Comparison of ENCODE assay signal across 8 cellular contexts in the genomic region with DNA sequence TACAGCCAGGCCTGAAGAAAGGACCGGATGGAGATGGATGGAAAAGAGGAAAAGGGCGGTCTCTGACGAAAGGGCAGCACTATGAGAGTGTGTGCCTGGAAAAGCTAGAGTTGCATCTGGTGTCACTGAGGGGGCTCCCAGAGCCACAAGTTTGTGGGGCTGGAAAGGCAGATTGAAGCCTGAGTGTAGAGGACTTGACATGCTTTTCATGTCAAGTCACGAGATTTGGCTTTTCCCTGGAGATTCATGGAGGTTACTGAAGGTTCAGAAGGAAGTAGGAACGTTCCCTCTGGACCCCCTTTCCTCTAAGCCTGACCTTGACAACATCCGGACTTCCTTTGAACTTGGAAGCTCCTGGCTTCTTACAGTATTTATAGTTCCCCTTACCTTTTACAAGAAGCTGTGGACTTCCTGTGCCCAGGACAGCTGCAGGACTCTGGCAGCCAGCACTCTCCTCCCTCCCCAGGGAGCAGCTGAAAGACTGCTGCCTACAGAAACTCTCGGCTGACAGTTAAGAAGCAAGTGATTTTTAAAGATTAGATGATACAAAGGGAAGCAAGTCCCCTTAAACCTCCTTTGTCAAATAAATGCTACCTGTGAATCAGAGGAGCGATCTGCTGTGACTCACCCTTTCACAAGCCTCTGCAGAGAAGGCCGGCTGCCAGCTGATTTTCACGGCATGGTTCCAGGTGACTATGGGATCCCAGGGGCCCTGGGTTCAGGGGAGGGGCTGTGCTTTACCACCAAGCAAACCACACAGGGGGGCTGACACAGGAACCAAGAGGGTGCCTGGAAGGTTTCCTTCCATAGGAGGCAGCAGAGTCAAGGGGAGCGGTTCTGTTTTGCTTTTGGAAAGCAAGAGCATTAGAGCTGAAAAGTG.
DNase-seq lines count a peak whose midpoint lies in the region; TF ChIP-seq lines count a peak whose summit lies in the region.

No MANE protein-coding gene starts in this region.

- no peaks in the 10 kb centered on the region for H3K9me3 ChIP-seq in adrenal gland (replicated peaks in 1 of 3)

- peak in 2 of 6 experiments; percentile 18 to 33 for TF ChIP-seq CTCF in adrenal gland (IDR thresholded peaks at IDR 0.05)

- H3K4me3 ChIP-seq in H7 (ENCODE audit: insufficient read depth, low read depth, low read length), result no peak overlapping the region
- H3K4me3 ChIP-seq in adrenal gland, result no peak overlapping the region

- 32 to 38% (median 35%) methylated on average over 11 of the region's 11 CpGs for WGBS in adrenal gland, 4 donors

- H3K27ac ChIP-seq in adrenal gland, result peak overlapping the region in 1 of 5 donors; percentile 31

- TF ChIP-seq POLR2A in adrenal gland (IDR thresholded peaks at IDR 0.05), result no peak

- no peaks in the 10 kb centered on the region for H3K36me3 ChIP-seq in H7 (replicated peaks; ENCODE audit: control insufficient read depth, insufficient read depth, low read length)
- no peaks in the 10 kb centered on the region for H3K36me3 ChIP-seq in adrenal gland (replicated peaks in 1 of 2)

- H3K27me3 ChIP-seq in H7 (ENCODE audit: control insufficient read depth, insufficient read depth, low read length) (no peaks in the 10 kb centered on the region), adrenal gland (no peaks in the 10 kb centered on the region)

- peaks cover 8 to 14% of the 10 kb centered on the region in 2 donors for H3K4me1 ChIP-seq in adrenal gland (replicated peaks in 1 of 2)

- intact Hi-C loops in adrenal gland (cut with DNase I), result no loop called here

- DNase-seq in D341Med (ENCODE audit: low spot score) (peak; percentile 81), H7 (peak; percentile 53), NOMO-1 treated with DMSO at 0.1 percent for 48 hours (lab: John Stamatoyannopoulos, UW; ENCODE audit: unreplicated experiment) (peak; percentile 55), adrenal gland (peak; percentile 47 to 78 (median 63)), left kidney (ENCODE audit: low read depth, low spot score) (peak; percentile 55), amygdala (lab: John Stamatoyannopoulos, UW) (no peak), dedifferentiated amniotic fluid mesenchymal stem cell (ENCODE audit: extremely low spot score) (no peak)
- DNase-seq in stimulated activated CD4-positive, alpha-beta T cell treated with anti-CD3 and anti-CD28 coated beads, TNF-alpha, amount 100 ng/mL, for 24 hours (ENCODE audit: low read depth in 3 of 3), result peak; percentile 11 to 39 (median 17)

Comparison
In these comparisons a context has a peak if more than half of its experiments do, and no peak if none do; other contexts are left out.
1. DNase-seq: peak in D341Med (single experiment), H7 (single experiment), NOMO-1 treated with DMSO at 0.1 percent for 48 hours (single experiment), adrenal gland (7 of 7), left kidney (single experiment) and stimulated activated CD4-positive, alpha-beta T cell treated with anti-CD3 and anti-CD28 coated beads, TNF-alpha, amount 100 ng/mL, for 24 hours (3 of 3); none in amygdala (0 of 56) and dedifferentiated amniotic fluid mesenchymal stem cell (single experiment).